In genomic region chr1:29370067-29370466, GRCh38 we compare ENCODE assay signal across 22 cellular contexts.
"Had no signal": no experiment of that assay in that cellular context is flagged by ENCODE, and none has a peak within 500 bp of the region (broad histone marks: within the 10 kb centered on the region; RNA-seq: fewer than 3 reads in every experiment).

No MANE protein-coding gene starts in this region.

- H3K79me2 ChIP-seq: hepatocyte had no signal

- H3K4me2 ChIP-seq: hepatocyte had no signal

- H3K27me3 ChIP-seq: ovary, right atrium auricular region, upper lobe of left lung had no signal

- H3K27ac ChIP-seq: cardiac muscle cell, hepatocyte, left ventricle myocardium inferior, neutrophil, ovary, psoas muscle, right atrium auricular region, upper lobe of left lung had no signal

- DNase-seq: activated CD4-positive, alpha-beta memory T cell treated with anti-CD3 and anti-CD28 coated beads, Interleukin-2, amount 10 ng/mL, durations not matched to agents 7 days and 5 days; activated CD4-positive, alpha-beta T cell treated with anti-CD3 and anti-CD28 coated beads, Interleukin-2, amount 10 ng/mL, durations not matched to agents 24 days and 14 days; activated effector memory CD4-positive, alpha-beta T cell treated with anti-CD3 and anti-CD28 coated beads, Interleukin-2, amount 50 U/mL, for 16 hours; activated naive CD4-positive, alpha-beta T cell treated with anti-CD3 and anti-CD28 coated beads, Interleukin-2, amount 50 U/mL, for 16 hours; activated naive CD8-positive, alpha-beta T cell treated with anti-CD3 and anti-CD28 coated beads, Interleukin-2, amount 50 U/mL, for 24 hours; activated T-cell treated with anti-CD3 and anti-CD28 coated beads, Interleukin-2, amount 50 U/mL, for 72 hours; effector CD8-positive, alpha-beta T cell; foreskin melanocyte; glutamatergic neuron; kidney glomerular epithelial cell; left ventricle myocardium inferior; midbrain; ovary; psoas muscle; stimulated activated CD4-positive, alpha-beta T cell treated with anti-CD3 and anti-CD28 coated beads, Interleukin-12 subunit alpha, Interleukin-12 subunit beta, amount 100 ng/mL, for 4 hours; stimulated activated CD4-positive, alpha-beta T cell treated with anti-CD3 and anti-CD28 coated beads, Interleukin-4, amount 100 ng/mL, for 4 hours; stimulated activated naive CD8-positive, alpha-beta T cell treated with anti-CD3 and anti-CD28 coated beads, Interleukin-15, Interleukin-2, amounts not matched to agents 100 U/mL and 50 U/mL, for 24 hours had no signal

- H3K36me3 ChIP-seq: cardiac muscle cell, left ventricle myocardium inferior, neutrophil, ovary, right atrium auricular region, upper lobe of left lung had no signal

- H3K4me1 ChIP-seq: left ventricle myocardium inferior, psoas muscle, right atrium auricular region, upper lobe of left lung had no signal

- H3K9me3 ChIP-seq: neutrophil, ovary, psoas muscle had no signal

- H2AFZ ChIP-seq: hepatocyte had no signal

- H3K4me3 ChIP-seq: cardiac muscle cell, hepatocyte, left ventricle myocardium inferior, ovary, psoas muscle, right atrium auricular region, upper lobe of left lung had no signal
